ENCODE assay signal across 11 cellular contexts in the genomic region with DNA sequence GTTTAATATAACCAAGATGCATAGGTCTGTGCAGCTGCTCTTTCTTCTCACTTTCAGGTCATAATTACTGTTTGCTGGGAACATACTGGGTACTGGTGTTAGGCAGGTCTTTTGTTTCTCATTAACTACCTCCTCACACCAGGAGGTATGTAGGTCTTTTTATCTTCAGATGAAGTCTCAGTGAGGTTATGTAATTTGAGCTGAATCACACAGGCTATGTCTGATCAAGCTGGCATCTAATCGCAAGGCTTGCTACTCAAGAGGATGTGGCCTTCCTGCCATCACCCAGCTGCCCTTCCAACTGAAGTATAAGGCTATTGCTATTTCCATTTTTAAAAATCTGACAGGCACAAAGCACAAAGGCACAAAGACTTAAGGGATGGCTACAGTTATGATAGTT.
DNase-seq lines count a peak whose midpoint lies in the region; ATAC-seq, FAIRE-seq and TF ChIP-seq lines count a peak whose summit lies in the region.
"Had no signal": no experiment of that assay in that cellular context is flagged by ENCODE, and none has a peak within 500 bp of the region (broad histone marks: within the 10 kb centered on the region; RNA-seq: fewer than 3 reads in every experiment).

No MANE protein-coding gene starts in this region.

- H3K27me3 ChIP-seq in right atrium auricular region = no peaks in the 10 kb centered on the region
- H3K27me3 ChIP-seq: pancreas had no signal

- no peak overlapping the region for H3K4me3 Mint-ChIP-seq in activated T-cell treated with anti-CD3 and anti-CD28 coated beads, Interleukin-2, amount 50 U/mL, for 24 hours
- H3K4me3 Mint-ChIP-seq in T-helper 17 cell (no peak overlapping the region), natural killer cell (no peak overlapping the region)
- H3K4me3 Mint-ChIP-seq: T-helper 1 cell treated with Interleukin-12 subunit alpha and Interleukin-12 subunit beta and Interleukin-4 antibody, amounts not matched to agents 30 μg/mL and 1 μg/mL, for 36 hours had no signal

- no peak for DNase-seq in activated T-cell treated with anti-CD3 and anti-CD28 coated beads, Interleukin-2, amount 50 U/mL, for 24 hours
- no peak for DNase-seq in activated T-cell treated with anti-CD3 and anti-CD28 coated beads, Interleukin-2, amount 50 U/mL, for 48 hours
- DNase-seq in NCI-H146 treated with DMSO at 0.1 percent for 48 hours (lab: John Stamatoyannopoulos, UW; ENCODE audit: unreplicated experiment) = peak; percentile 85
- DNase-seq in T-helper 17 cell = no peak
- DNase-seq in natural killer cell = no peak
- DNase-seq in right atrium auricular region (ENCODE audit: low spot score) = no peak
- DNase-seq in D721Med (ENCODE audit: insufficient read length, low spot score) = no peak
- DNase-seq: foreskin melanocyte, pancreas had no signal

- H3K27me3 Mint-ChIP-seq in activated T-cell treated with anti-CD3 and anti-CD28 coated beads, Interleukin-2, amount 50 U/mL, for 24 hours = no peaks in the 10 kb centered on the region
- no peaks in the 10 kb centered on the region for H3K27me3 Mint-ChIP-seq in T-helper 17 cell
- H3K27me3 Mint-ChIP-seq in natural killer cell (ENCODE audit: low read depth in 2 of 2) = no peaks in the 10 kb centered on the region

- no peak overlapping the region for H3K4me3 ChIP-seq in right atrium auricular region
- H3K4me3 ChIP-seq: pancreas had no signal

- H3K4me1 Mint-ChIP-seq in activated T-cell treated with anti-CD3 and anti-CD28 coated beads, Interleukin-2, amount 50 U/mL, for 24 hours (ENCODE audit: low read depth) = peaks cover 85% of the 10 kb centered on the region
- H3K4me1 Mint-ChIP-seq in T-helper 17 cell (peaks cover 49% of the 10 kb centered on the region), natural killer cell (peaks cover 48 to 54% of the 10 kb centered on the region in 2 donors)

- H3K36me3 ChIP-seq in right atrium auricular region = no peaks in the 10 kb centered on the region
- H3K36me3 ChIP-seq: pancreas had no signal

- FAIRE-seq in D721Med (lab: Jason Lieb, UNC) = no peak
- FAIRE-seq: pancreas had no signal

- intact Hi-C loops in natural killer cell (cut with micrococcal nuclease) = no loop called here

- no peak for TF ChIP-seq CTCF in natural killer cell (IDR thresholded peaks at IDR 0.05)
- TF ChIP-seq CTCF in right atrium auricular region (IDR thresholded peaks at IDR 0.05) = no peak
- no peak for TF ChIP-seq CTCF in D721Med (IDR thresholded peaks at IDR 0.05; ENCODE audit: insufficient read depth, missing control alignments)

- H3K36me3 Mint-ChIP-seq in activated T-cell treated with anti-CD3 and anti-CD28 coated beads, Interleukin-2, amount 50 U/mL, for 24 hours (ENCODE audit: low read depth) = peaks cover 26% of the 10 kb centered on the region
- H3K36me3 Mint-ChIP-seq in T-helper 17 cell (ENCODE audit: low read depth) = peaks cover 3% of the 10 kb centered on the region
- H3K36me3 Mint-ChIP-seq in natural killer cell = no peaks in the 10 kb centered on the region

- peaks cover 3% of the 10 kb centered on the region for H3K9me3 Mint-ChIP-seq in activated T-cell treated with anti-CD3 and anti-CD28 coated beads, Interleukin-2, amount 50 U/mL, for 24 hours
- no peaks in the 10 kb centered on the region for H3K9me3 Mint-ChIP-seq in natural killer cell
- H3K9me3 Mint-ChIP-seq: T-helper 1 cell treated with Interleukin-12 subunit alpha and Interleukin-12 subunit beta and Interleukin-4 antibody, amounts not matched to agents 30 μg/mL and 1 μg/mL, for 36 hours had no signal

- ATAC-seq in T-helper 17 cell = peak; percentile 30
- peak in 2 of 3 donors; percentile 45 to 52 for ATAC-seq in natural killer cell
- no peak for ATAC-seq in HG03175 (IDR thresholded peaks at IDR 0.05; ENCODE audit: unreplicated experiment)

- peak overlapping the region; percentile 35 for H3K27ac Mint-ChIP-seq in activated T-cell treated with anti-CD3 and anti-CD28 coated beads, Interleukin-2, amount 50 U/mL, for 24 hours
- peak overlapping the region; percentile 53 for H3K27ac Mint-ChIP-seq in T-helper 17 cell
- peak overlapping the region in 1 of 2 donors; percentile 22 for H3K27ac Mint-ChIP-seq in natural killer cell
- H3K27ac Mint-ChIP-seq: T-helper 1 cell treated with Interleukin-12 subunit alpha and Interleukin-12 subunit beta and Interleukin-4 antibody, amounts not matched to agents 30 μg/mL and 1 μg/mL, for 36 hours had no signal

- no peaks in the 10 kb centered on the region for H3K9me3 ChIP-seq in T-helper 17 cell (ENCODE audit: control insufficient read depth, low read length, poor library complexity, severe bottlenecking)
- H3K9me3 ChIP-seq in right atrium auricular region = no peaks in the 10 kb centered on the region
- H3K9me3 ChIP-seq: pancreas had no signal

- H3K4me1 ChIP-seq in right atrium auricular region = no peaks in the 10 kb centered on the region
- H3K4me1 ChIP-seq: pancreas had no signal

- no peak overlapping the region for H3K27ac ChIP-seq in right atrium auricular region
- H3K27ac ChIP-seq: pancreas had no signal
